In the genomic region with DNA sequence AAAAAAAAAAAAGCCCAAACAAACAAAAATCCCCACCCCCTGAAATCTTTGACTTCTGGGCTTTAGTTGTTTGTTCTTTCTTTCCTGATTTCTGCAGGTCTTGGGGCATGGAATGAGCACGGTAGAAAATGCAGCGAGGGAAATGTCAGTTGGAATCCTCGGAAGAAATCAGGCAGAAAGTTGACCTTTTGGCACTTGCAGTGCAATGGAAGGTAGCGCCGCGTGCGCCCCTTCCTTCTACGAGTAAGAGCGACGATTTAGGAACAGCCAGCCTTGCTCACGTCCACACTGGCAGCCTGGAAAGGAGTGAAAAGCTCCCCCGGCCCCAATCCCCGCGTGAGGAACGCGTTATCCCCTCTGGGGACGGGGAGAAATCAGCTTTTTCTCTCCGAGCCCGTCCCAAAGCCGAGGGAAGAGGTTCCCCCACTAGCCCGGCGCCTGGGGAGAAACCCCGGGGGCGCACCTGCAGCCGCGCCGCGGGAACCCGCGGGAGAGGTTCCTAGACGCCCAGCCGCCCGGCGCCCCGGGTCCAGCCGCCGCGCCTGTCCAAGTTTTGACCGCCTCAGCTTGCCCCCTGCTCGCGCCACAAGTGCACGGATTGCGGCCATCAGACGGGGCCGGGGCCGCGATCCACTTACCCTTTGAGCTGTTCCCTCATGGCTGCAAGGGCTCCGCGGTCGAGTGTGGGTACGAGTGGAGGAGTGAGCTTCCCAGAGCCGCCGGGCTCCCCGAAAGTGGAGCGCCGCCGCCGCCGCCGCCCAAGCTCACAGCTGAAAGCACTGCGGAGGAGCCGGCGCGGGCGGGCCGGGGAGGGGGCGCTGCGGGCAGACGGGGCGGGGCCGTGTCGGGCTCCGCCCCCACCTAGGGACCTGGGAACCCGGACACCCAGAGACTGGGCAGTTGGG, we compare ENCODE assay signal across 8 cellular contexts.
A peak's percentile ranks its signal among the peaks of the same experiment; 100 is the strongest.
DNase-seq lines count a peak whose midpoint lies in the region; ATAC-seq and TF ChIP-seq lines count a peak whose summit lies in the region.

No MANE protein-coding gene starts in this region.

- no peak overlapping the region for H3K27ac ChIP-seq in H9 (ENCODE audit: insufficient read length, low read depth, low read length)
- H3K27ac ChIP-seq in iPS-18a (ENCODE audit: low read length): no peak overlapping the region
- no peak overlapping the region for H3K27ac ChIP-seq in skeletal muscle tissue (ENCODE audit: low read depth, low read length)

- in situ Hi-C loops in astrocyte of the cerebellum (cut with HindIII; ENCODE audit: low sequenced_read_pairs): no loop called here

- no peak overlapping the region for H3K56ac ChIP-seq in H9 (ENCODE audit: insufficient read length, low read depth, low read length)

- H3K27me3 ChIP-seq in H9 (ENCODE audit: insufficient read depth, low read length): no peaks in the 10 kb centered on the region
- H3K27me3 ChIP-seq in iPS-18a (ENCODE audit: control insufficient read depth, insufficient read depth, low read length): no peaks in the 10 kb centered on the region
- no peaks in the 10 kb centered on the region for H3K27me3 ChIP-seq in skeletal muscle tissue (ENCODE audit: control insufficient read depth in 3 of 3, insufficient read depth in 3 of 3, low read length in 3 of 3)

- H2BK20ac ChIP-seq in H9 (ENCODE audit: low read depth, low read length, poor library complexity, severe bottlenecking): no peak overlapping the region

- peak overlapping the region; percentile 75 for H3K18ac ChIP-seq in H9 (ENCODE audit: insufficient read length, low read depth, low read length)

- H3K4me2 ChIP-seq in H9 (ENCODE audit: insufficient read depth, insufficient read length, low read length): peak overlapping the region; percentile 97

- no peak overlapping the region for H2BK120ac ChIP-seq in H9 (ENCODE audit: low read depth, low read length, poor library complexity, severe bottlenecking)

- no peaks in the 10 kb centered on the region for H3K79me1 ChIP-seq in H9 (ENCODE audit: insufficient read depth, low read depth, low read length, poor library complexity, severe bottlenecking)

- no peak overlapping the region for H4K8ac ChIP-seq in H9 (replicated peaks; ENCODE audit: insufficient read length, low read depth, low read length)

- H2BK12ac ChIP-seq in H9 (ENCODE audit: insufficient read length, low read depth, low read length): no peak overlapping the region

- H3K4me3 ChIP-seq in astrocyte of the cerebellum (ENCODE audit: low read depth, low read length) (peak overlapping the region; percentile 57), iPS-18a (ENCODE audit: low read length) (peak overlapping the region; percentile 65), skeletal muscle tissue (ENCODE audit: low read length in 3 of 3) (peak overlapping the region; percentile 36 to 63 (median 56))

- peak overlapping the region; percentile 67 to 86 for H3K4me3 Mint-ChIP-seq in H9

- H3K9me3 Mint-ChIP-seq in H9: peaks cover 64 to 75% of the 10 kb centered on the region in 2 experiments

- peak overlapping the region; percentile 97 for H3K14ac ChIP-seq in H9 (ENCODE audit: insufficient read depth, low read length)

- H3K27me3 Mint-ChIP-seq in H9 (ENCODE audit: low read depth): peaks cover 10% of the 10 kb centered on the region

- peaks cover 0 to 3% (median 0%) of the 10 kb centered on the region in 3 experiments; a peak in 3 of 7 replicates for H3K36me3 Mint-ChIP-seq in H9 (ENCODE audit: insufficient read depth in 1 of 3, low read depth in 3 of 3)

- H3K36me3 ChIP-seq in iPS-18a (ENCODE audit: control insufficient read depth, low read depth, low read length): no peaks in the 10 kb centered on the region
- H3K36me3 ChIP-seq in skeletal muscle tissue (ENCODE audit: control insufficient read depth in 3 of 3, insufficient read depth in 3 of 3, low read length in 3 of 3): no peaks in the 10 kb centered on the region

- H3K79me2 ChIP-seq in H9 (ENCODE audit: insufficient read depth, low read length): no peaks in the 10 kb centered on the region

- H4K5ac ChIP-seq in H9 (ENCODE audit: insufficient read length, low read depth, low read length): no peak overlapping the region

- H4K20me1 ChIP-seq in H9 (ENCODE audit: control insufficient read depth, insufficient read depth, insufficient read length): no peaks in the 10 kb centered on the region

- no peak for TF ChIP-seq CTCF in H9 (conservative IDR thresholded peaks at IDR 0.05)
- no peak for TF ChIP-seq CTCF in astrocyte of the cerebellum (IDR thresholded peaks at IDR 0.05; ENCODE audit: low read depth, low read length, missing control alignments)

- H2BK15ac ChIP-seq in H9 (ENCODE audit: low read depth, low read length): no peak overlapping the region

- H3K4me1 Mint-ChIP-seq in H9: peaks cover 10 to 34% of the 10 kb centered on the region in 2 experiments

- H3K23me2 ChIP-seq in H9 (ENCODE audit: insufficient read length, low read depth, low read length, poor library complexity, severe bottlenecking): peaks cover 4% of the 10 kb centered on the region

- peak overlapping the region; percentile 65 for H3K9ac ChIP-seq in H9 (ENCODE audit: extremely low read depth, insufficient read length, low read length)
- H3K9ac ChIP-seq in iPS-18a (ENCODE audit: low read length): peak overlapping the region; percentile 1
- peak overlapping the region; percentile 20 to 61 (median 40) for H3K9ac ChIP-seq in skeletal muscle tissue (ENCODE audit: low read depth in 1 of 3, low read length in 3 of 3)

- no peak overlapping the region for H2AFZ ChIP-seq in H9 (ENCODE audit: low read length)

- ATAC-seq in activated CD4-positive, CD25-positive, alpha-beta regulatory T cell treated with anti-CD3 and anti-CD28 coated beads, Interleukin-2, amount 50 U/mL, for 24 hours: peak; percentile 17 to 32

- no peak overlapping the region for H2BK5ac ChIP-seq in H9 (ENCODE audit: insufficient read length, low read length)

- no peaks in the 10 kb centered on the region for H3K9me3 ChIP-seq in H9 (ENCODE audit: control insufficient read depth, low read depth, low read length)
- peaks cover 14% of the 10 kb centered on the region for H3K9me3 ChIP-seq in iPS-18a (ENCODE audit: control insufficient read depth, low read depth, low read length)
- H3K9me3 ChIP-seq in skeletal muscle tissue (ENCODE audit: control insufficient read depth in 3 of 3, low read length in 3 of 3): no peaks in the 10 kb centered on the region

- H2AK5ac ChIP-seq in H9 (ENCODE audit: insufficient read length, low read length): no peak overlapping the region

- no peak overlapping the region for H3K4ac ChIP-seq in H9 (ENCODE audit: low read depth, low read length)

- no peak overlapping the region for H3T11ph ChIP-seq in H9 (ENCODE audit: low read length)

- no peak for DNase-seq in activated CD4-positive, CD25-positive, alpha-beta regulatory T cell (lab: John Stamatoyannopoulos, UW)
- DNase-seq in H9: peak; percentile 58
- peak; percentile 21 for DNase-seq in NCI-H1092 (lab: John Stamatoyannopoulos, UW)
- no peak for DNase-seq in astrocyte of the cerebellum (ENCODE audit: low read depth)
- DNase-seq in NCI-H446 treated with DMSO at 0.1 percent for 48 hours (lab: John Stamatoyannopoulos, UW): no peak

- no peak overlapping the region for H4K91ac ChIP-seq in H9 (ENCODE audit: insufficient read length, low read depth, low read length)

- H3K4me1 ChIP-seq in H9 (ENCODE audit: insufficient read depth, low read length) (no peaks in the 10 kb centered on the region), iPS-18a (ENCODE audit: control insufficient read depth, low read depth, low read length) (no peaks in the 10 kb centered on the region), skeletal muscle tissue (ENCODE audit: control insufficient read depth in 3 of 3, insufficient read depth in 3 of 3, low read length in 3 of 3) (no peaks in the 10 kb centered on the region)

- H3K23ac ChIP-seq in H9 (ENCODE audit: insufficient read length, low read depth, low read length): no peak overlapping the region

- peak overlapping the region in 1 of 3 experiments; percentile 90; a peak in 2 of 7 replicates for H3K27ac Mint-ChIP-seq in H9

- WGBS in H9 (ENCODE audit: extremely low coverage, insufficient read length, low lambda C conversion rate): no CpG with 5 or more reads among the region's 74 CpGs

Comparison
In these comparisons a context has a peak if more than half of its experiments do, and no peak if none do; other contexts are left out.
1. DNase-seq: peak in H9 (single experiment) and NCI-H1092 (single experiment); none in activated CD4-positive, CD25-positive, alpha-beta regulatory T cell (0 of 4), astrocyte of the cerebellum (single experiment) and NCI-H446 treated with DMSO at 0.1 percent for 48 hours (single experiment).
2. H3K9ac ChIP-seq: peak in every context shown above with its lines; median percentile 65 in H9; 40 in skeletal muscle tissue; 1 in iPS-18a.
3. Peak in every context shown above with its lines, with median percentiles within 50 percentile points of each other: H3K4me3 ChIP-seq.